Comparison of ENCODE assay signal across 23 cellular contexts in genomic region chr11:55719608-55720160, GRCh38. TPM values are rescaled to one million over a fixed set of nuclear protein-coding genes. Genes with fewer than 3 reads are reported as not detected.
"Had no signal": no experiment of that assay in that cellular context is flagged by ENCODE, and none has a peak within 500 bp of the region (broad histone marks: within the 10 kb centered on the region; RNA-seq: fewer than 3 reads in every experiment).

No MANE protein-coding gene starts in this region.

- ATAC-seq: effector memory CD8-positive, alpha-beta T cell; foreskin keratinocyte; left colon; left ventricle myocardium superior; psoas muscle; right lobe of liver; stimulated activated effector memory CD8-positive, alpha-beta T cell treated with anti-CD3 and anti-CD28 coated beads, Interleukin-12 subunit alpha, Interleukin-12 subunit beta, amount 100 ng/mL, for 72 hours; stimulated activated naive CD8-positive, alpha-beta T cell treated with anti-CD3 and anti-CD28 coated beads, Interleukin-15, Interleukin-2, amounts not matched to agents 100 U/mL and 50 U/mL, for 24 hours had no signal

- DNase-seq: effector memory CD8-positive, alpha-beta T cell; foreskin keratinocyte; head of caudate nucleus; hippocampal formation; left colon; left ventricle myocardium superior; mesenchymal stem cell; midbrain; psoas muscle; retina; right lobe of liver; stimulated activated CD4-positive, alpha-beta T cell treated with anti-CD3 and anti-CD28 coated beads, Interleukin-4, amount 100 ng/mL, for 1 hour; stimulated activated CD8-positive, alpha-beta memory T cell treated with anti-CD3 and anti-CD28 coated beads, Interleukin-4, amount 100 ng/mL, for 48 hours; stimulated activated naive CD8-positive, alpha-beta T cell treated with anti-CD3 and anti-CD28 coated beads, Interleukin-15, Interleukin-2, amounts not matched to agents 100 U/mL and 50 U/mL, for 24 hours; tibial artery had no signal

- H3K4me3 ChIP-seq: esophagus muscularis mucosa, lung, psoas muscle, right lobe of liver, tibial artery, upper lobe of left lung, vagina had no signal

RNA-seq across cellular contexts. Expression of gene OR5D13, which starts 53.6 kb away (rescaled TPM):
- total RNA-seq: esophagus muscularis mucosa, foreskin keratinocyte, kidney epithelial cell, left colon, left ventricle myocardium superior, lung, omental fat pad, psoas muscle, right lobe of liver, temporal lobe, upper lobe of left lung, vagina had no signal

RNA-seq across cellular contexts. Expression of gene OR4C6, which starts 57.7 kb away (rescaled TPM):
- total RNA-seq: esophagus muscularis mucosa, foreskin keratinocyte, kidney epithelial cell, left colon, left ventricle myocardium superior, lung, omental fat pad, psoas muscle, right lobe of liver, temporal lobe, upper lobe of left lung, vagina had no signal
